In the genomic region with DNA sequence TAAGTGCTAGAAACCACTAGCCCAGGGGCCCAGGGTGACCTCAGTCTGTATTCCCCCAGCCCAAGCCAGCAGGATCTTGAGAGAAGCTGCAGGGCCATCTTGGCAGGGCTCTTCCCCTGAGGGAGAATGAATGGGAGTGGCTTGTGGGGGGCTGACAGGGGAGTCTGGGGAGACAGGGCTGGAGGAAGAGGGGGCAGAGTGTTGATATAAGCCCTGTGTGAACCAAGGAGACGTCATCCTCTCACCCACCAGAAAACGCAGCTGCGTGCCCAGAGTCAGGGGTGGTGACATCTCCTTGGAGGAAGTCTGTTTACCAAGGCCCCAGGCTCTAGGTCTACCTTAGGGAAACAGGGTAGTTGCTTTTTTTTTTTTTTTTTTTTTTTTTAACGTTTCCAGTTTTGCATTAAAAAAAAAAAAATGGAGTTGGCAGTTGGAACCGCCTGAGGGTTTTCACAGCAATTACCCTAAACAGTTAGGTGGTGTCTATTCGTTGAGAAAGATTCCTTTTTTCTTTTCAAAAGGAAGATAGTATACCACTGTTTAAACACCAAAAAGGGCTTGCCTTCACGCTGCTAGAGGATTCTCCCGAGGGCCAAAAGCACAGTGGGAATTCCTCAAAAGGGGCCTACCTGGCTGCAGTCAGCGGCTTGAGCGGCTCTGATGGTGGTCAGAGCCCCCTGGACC, we compare ENCODE assay signal across 17 cellular contexts.
DNase-seq lines count a peak whose midpoint lies in the region; ATAC-seq lines count a peak whose summit lies in the region.
"Had no signal": no experiment of that assay in that cellular context is flagged by ENCODE, and none has a peak within 500 bp of the region (broad histone marks: within the 10 kb centered on the region; RNA-seq: fewer than 3 reads in every experiment).

No MANE protein-coding gene starts in this region.

- H3K4me1 ChIP-seq in subcutaneous abdominal adipose tissue (ENCODE audit: control insufficient read depth in 5 of 5, insufficient read depth in 5 of 5, low read length in 5 of 5): peaks cover 2 to 38% (median 14%) of the 10 kb centered on the region in 5 donors
- H3K4me1 ChIP-seq: BE2C had no signal

- H3K27ac Mint-ChIP-seq in stimulated activated naive CD8-positive, alpha-beta T cell treated with anti-CD3 and anti-CD28 coated beads, Interleukin-15, amount 100 ng/mL, for 72 hours: no peak overlapping the region
- H3K27ac Mint-ChIP-seq: CD4-positive, alpha-beta memory T cell; HFFc6 had no signal

- peaks cover 3 to 75% (median 49%) of the 10 kb centered on the region in 5 donors for H3K36me3 ChIP-seq in subcutaneous abdominal adipose tissue (ENCODE audit: control insufficient read depth in 5 of 5, insufficient read depth in 5 of 5, low read length in 5 of 5)
- H3K36me3 ChIP-seq: BE2C had no signal

- peak overlapping the region; percentile 72 for H3K27ac ChIP-seq in subcutaneous abdominal adipose tissue (ENCODE audit: low read depth, low read length)

- H3K9me3 ChIP-seq in subcutaneous abdominal adipose tissue (ENCODE audit: control insufficient read depth in 5 of 5, low read length in 5 of 5): no peaks in the 10 kb centered on the region
- H3K9me3 ChIP-seq: BE2C had no signal

- no peaks in the 10 kb centered on the region for H3K4me1 Mint-ChIP-seq in stimulated activated naive CD8-positive, alpha-beta T cell treated with anti-CD3 and anti-CD28 coated beads, Interleukin-15, amount 100 ng/mL, for 72 hours
- H3K4me1 Mint-ChIP-seq: CD4-positive, alpha-beta memory T cell had no signal

- H3K27me3 ChIP-seq in subcutaneous abdominal adipose tissue (ENCODE audit: control insufficient read depth in 5 of 5, insufficient read depth in 4 of 5, low read length in 5 of 5): no peaks in the 10 kb centered on the region
- H3K27me3 ChIP-seq: BE2C had no signal

- peaks cover 32% of the 10 kb centered on the region for H3K27me3 Mint-ChIP-seq in stimulated activated naive CD8-positive, alpha-beta T cell treated with anti-CD3 and anti-CD28 coated beads, Interleukin-15, amount 100 ng/mL, for 72 hours

- peak overlapping the region; percentile 40 for H3K4me3 ChIP-seq in Jurkat, Clone E6-1 (ENCODE audit: low read length)
- no peak overlapping the region for H3K4me3 ChIP-seq in subcutaneous abdominal adipose tissue (ENCODE audit: low read depth in 1 of 5, low read length in 5 of 5)

- peak; percentile 93 for DNase-seq in Jurkat, Clone E6-1 (ENCODE audit: low read depth, low spot score)
- DNase-seq in RPMI7951 (ENCODE audit: low read depth) (peak; percentile 81), foreskin melanocyte (peak; percentile 50), RKO (ENCODE audit: low spot score) (no peak), A172 (ENCODE audit: low spot score) (no peak)
- no peak for DNase-seq in stimulated activated naive CD8-positive, alpha-beta T cell treated with anti-CD3 and anti-CD28 coated beads, Interleukin-15, amount 100 ng/mL, for 72 hours
- DNase-seq: BE2C; CD4-positive, alpha-beta memory T cell; DMS79; HFFc6; MV-4-11; NCI-H1417 treated with DMSO at 0.1 percent for 48 hours; NCI-H2081 had no signal

- H3K4me3 Mint-ChIP-seq in stimulated activated naive CD8-positive, alpha-beta T cell treated with anti-CD3 and anti-CD28 coated beads, Interleukin-15, amount 100 ng/mL, for 72 hours: no peak overlapping the region
- H3K4me3 Mint-ChIP-seq: HFFc6 had no signal

- no peaks in the 10 kb centered on the region for H3K9me3 Mint-ChIP-seq in stimulated activated naive CD8-positive, alpha-beta T cell treated with anti-CD3 and anti-CD28 coated beads, Interleukin-15, amount 100 ng/mL, for 72 hours
- H3K9me3 Mint-ChIP-seq: HFFc6 had no signal

- no peak overlapping the region for H3K9ac ChIP-seq in subcutaneous abdominal adipose tissue (ENCODE audit: low read length in 5 of 5)

- ATAC-seq in stimulated activated naive CD8-positive, alpha-beta T cell treated with anti-CD3 and anti-CD28 coated beads, Interleukin-15, amount 100 ng/mL, for 72 hours: no peak
- no peak for ATAC-seq in HG03354 (IDR thresholded peaks at IDR 0.05; ENCODE audit: poor library complexity, severe bottlenecking, unreplicated experiment)
- ATAC-seq: Right ventricle myocardium inferior, SK-N-SH treated with all-trans-retinoic acid at 6 μM for 48 hours had no signal

Comparison
In these comparisons a context has a peak if more than half of its experiments do, and no peak if none do; other contexts are left out.
1. DNase-seq: peak in Jurkat, Clone E6-1 (single experiment), RPMI7951 (single experiment) and foreskin melanocyte (single experiment); none in stimulated activated naive CD8-positive, alpha-beta T cell treated with anti-CD3 and anti-CD28 coated beads, Interleukin-15, amount 100 ng/mL, for 72 hours (0 of 2), RKO (single experiment) and A172 (single experiment).